10 cellular contexts compared by ENCODE assay signal in genomic region chr6:152232494-152233151, GRCh38.
DNase-seq lines count a peak whose midpoint lies in the region; ATAC-seq and TF ChIP-seq lines count a peak whose summit lies in the region.
"Had no signal": no experiment of that assay in that cellular context is flagged by ENCODE, and none has a peak within 500 bp of the region (broad histone marks: within the 10 kb centered on the region; RNA-seq: fewer than 3 reads in every experiment).

No MANE protein-coding gene starts in this region.

- no peak overlapping the region for H4K8ac ChIP-seq in neuronal stem cell (ENCODE audit: low read depth, low read length)

- no peaks in the 10 kb centered on the region for H3K79me1 ChIP-seq in neuronal stem cell (ENCODE audit: low read depth, low read length)

- H3K4me1 ChIP-seq in A673 (ENCODE audit: insufficient read depth, low read length, poor library complexity, severe bottlenecking), result peaks cover 4% of the 10 kb centered on the region
- peaks cover 7 to 8% of the 10 kb centered on the region in 2 donors for H3K4me1 ChIP-seq in left lung
- no peaks in the 10 kb centered on the region for H3K4me1 ChIP-seq in prostate gland (replicated peaks)
- no peaks in the 10 kb centered on the region for H3K4me1 ChIP-seq in neuronal stem cell (ENCODE audit: control insufficient read depth in 2 of 2, insufficient read depth in 1 of 2, low read depth in 1 of 2, low read length in 2 of 2)

- TF ChIP-seq CTCF in A673 (conservative IDR thresholded peaks at IDR 0.05; ENCODE audit: low read depth, low read length) (peak; percentile 35; the same call in 1 of the 2 replicates), left lung (IDR thresholded peaks at IDR 0.05) (no peak), prostate gland (IDR thresholded peaks at IDR 0.05) (no peak)

- H2BK12ac ChIP-seq in neuronal stem cell (ENCODE audit: low read length), result no peak overlapping the region

- no peak overlapping the region for H3K4ac ChIP-seq in neuronal stem cell (ENCODE audit: low read length)

- no TSS peak for BruUV-seq in A673 (replicated peaks; lab: Mats Ljungman, UMichigan)

- WGBS in prostate gland, result 37% methylated on average over 5 of the region's 5 CpGs
- no CpG with 5 or more reads among the region's 5 CpGs for WGBS in neuronal stem cell (ENCODE audit: extremely low coverage in 2 of 2, insufficient read length in 2 of 2, insufficient replicate concordance in 1 of 2), 2 donors

- DNase-seq in A673 (ENCODE audit: low spot score) (peak; percentile 49), NCI-H226 (peak; percentile 65), astrocyte of the hippocampus (ENCODE audit: low read depth, low spot score) (peak; percentile 36), left lung (no peak), glomerular visceral epithelial cell (ENCODE audit: extremely low spot score) (no peak), prostate gland (ENCODE audit: low spot score) (no peak), neuronal stem cell (ENCODE audit: low spot score) (no peak), COLO668 (lab: John Stamatoyannopoulos, UW; ENCODE audit: unreplicated experiment) (no peak)
- DNase-seq: Calu3, ovary had no signal

- ATAC-seq in left lung, result peak; percentile 60

- no peak overlapping the region for H3K14ac ChIP-seq in neuronal stem cell (ENCODE audit: low read length)

- no peak overlapping the region for H3K4me3 ChIP-seq in A673 (ENCODE audit: low read depth, low read length, poor library complexity, severe bottlenecking)
- no peak overlapping the region for H3K4me3 ChIP-seq in left lung
- H3K4me3 ChIP-seq in prostate gland, result no peak overlapping the region
- no peak overlapping the region for H3K4me3 ChIP-seq in neuronal stem cell (ENCODE audit: low read length in 2 of 2)
- H3K4me3 ChIP-seq: ovary had no signal

- H2BK15ac ChIP-seq in neuronal stem cell (ENCODE audit: low read length), result no peak overlapping the region

- H2AK5ac ChIP-seq in neuronal stem cell (ENCODE audit: low read depth, low read length), result no peak overlapping the region

- H3K9ac ChIP-seq in neuronal stem cell (ENCODE audit: low read depth, low read length, poor library complexity), result no peak overlapping the region

- H3K27me3 ChIP-seq in A673 (replicated peaks; ENCODE audit: insufficient read depth, low read depth, low read length, poor library complexity), result no peaks in the 10 kb centered on the region
- no peaks in the 10 kb centered on the region for H3K27me3 ChIP-seq in left lung
- H3K27me3 ChIP-seq in prostate gland (replicated peaks; ENCODE audit: insufficient read depth), result no peaks in the 10 kb centered on the region
- H3K27me3 ChIP-seq in neuronal stem cell (ENCODE audit: control insufficient read depth in 3 of 3, insufficient read depth in 3 of 3, low read depth in 1 of 3, low read length in 3 of 3), result no peaks in the 10 kb centered on the region
- H3K27me3 ChIP-seq: ovary had no signal

- CTCF ChIA-PET in A673 (lab: Charles Lee), result no interaction called here

- H3K23ac ChIP-seq in neuronal stem cell (ENCODE audit: low read depth, low read length, poor library complexity), result no peak overlapping the region

- H2AFZ ChIP-seq in neuronal stem cell (ENCODE audit: low read length), result no peak overlapping the region

- H3K27ac ChIP-seq in A673 (ENCODE audit: low read depth, low read length, poor library complexity, severe bottlenecking) (no peak overlapping the region), left lung (peak overlapping the region; percentile 46 to 62), prostate gland (no peak overlapping the region), neuronal stem cell (replicated peaks; ENCODE audit: low read length) (no peak overlapping the region)

- H3K36me3 ChIP-seq in A673 (ENCODE audit: insufficient read depth, low read length, poor library complexity, severe bottlenecking), result no peaks in the 10 kb centered on the region
- H3K36me3 ChIP-seq in left lung, result peaks cover 0 to 93% of the 10 kb centered on the region in 2 donors
- H3K36me3 ChIP-seq in prostate gland, result peaks cover 0 to 5% of the 10 kb centered on the region in 2 donors
- H3K36me3 ChIP-seq in neuronal stem cell (replicated peaks in 1 of 2; ENCODE audit: control insufficient read depth in 2 of 2, insufficient read depth in 2 of 2, low read length in 2 of 2), result peaks cover 0 to 13% of the 10 kb centered on the region in 2 donors
- H3K36me3 ChIP-seq: ovary had no signal

- H3K9me3 ChIP-seq in A673 (ENCODE audit: low read depth, low read length, poor library complexity, severe bottlenecking) (no peaks in the 10 kb centered on the region), left lung (no peaks in the 10 kb centered on the region), prostate gland (no peaks in the 10 kb centered on the region), neuronal stem cell (replicated peaks in 1 of 2; ENCODE audit: control insufficient read depth in 2 of 2, insufficient read depth in 1 of 2, low read depth in 1 of 2, low read length in 2 of 2) (no peaks in the 10 kb centered on the region)
- H3K9me3 ChIP-seq: ovary had no signal

- intact Hi-C loops in A673 (cut with micrococcal nuclease; ENCODE audit: unreplicated experiment) (no loop called here), left lung (cut with DNase I) (no loop called here), prostate gland (cut with DNase I) (no loop called here)

- H3K18ac ChIP-seq in neuronal stem cell (ENCODE audit: low read length), result no peak overlapping the region

- no peak overlapping the region for H2BK5ac ChIP-seq in neuronal stem cell (ENCODE audit: low read length)

- no peak overlapping the region for H4K91ac ChIP-seq in neuronal stem cell (ENCODE audit: low read depth, low read length, poor library complexity)

- H2BK120ac ChIP-seq in neuronal stem cell (ENCODE audit: low read depth, low read length), result no peak overlapping the region

- POLR2A ChIA-PET in A673 (lab: Charles Lee; ENCODE audit: low non-redundant PET), result no interaction called here

- no peak for TF ChIP-seq POLR2A in prostate gland (IDR thresholded peaks at IDR 0.05)

- H3K4me2 ChIP-seq in neuronal stem cell (ENCODE audit: insufficient read depth, low read length, poor library complexity, severe bottlenecking), result no peak overlapping the region

Comparison
In these comparisons a context has a peak if more than half of its experiments do, and no peak if none do; other contexts are left out.
1. DNase-seq: peak in A673 (single experiment), NCI-H226 (single experiment) and astrocyte of the hippocampus (single experiment); none in left lung (0 of 2), glomerular visceral epithelial cell (single experiment), prostate gland (single experiment), neuronal stem cell (single experiment) and COLO668 (single experiment).
2. H3K27ac ChIP-seq: peak in left lung (2 of 2); none in A673 (single experiment), prostate gland (0 of 2) and neuronal stem cell (single experiment).